Comparison of ENCODE assay signal across 15 cellular contexts in genomic region chr16:896261-897199, GRCh38.
"Had no signal": no experiment of that assay in that cellular context is flagged by ENCODE, and none has a peak within 500 bp of the region (broad histone marks: within the 10 kb centered on the region; RNA-seq: fewer than 3 reads in every experiment).

No MANE protein-coding gene starts in this region.

- H3K27ac ChIP-seq: adrenal gland, skin epidermis had no signal

- H3K4me1 Mint-ChIP-seq: activated CD4-positive, alpha-beta T cell treated with anti-CD3 and anti-CD28 coated beads, Interleukin-2, amount 10 ng/mL, durations not matched to agents 24 days and 14 days; activated T-helper 17 cell treated with anti-CD3 and anti-CD28 coated beads, Interleukin-2, amount 50 U/mL, for 72 hours; immature natural killer cell had no signal

- H3K27me3 Mint-ChIP-seq: activated CD4-positive, alpha-beta T cell treated with anti-CD3 and anti-CD28 coated beads, Interleukin-2, amount 10 ng/mL, durations not matched to agents 24 days and 14 days; activated T-helper 17 cell treated with anti-CD3 and anti-CD28 coated beads, Interleukin-2, amount 50 U/mL, for 72 hours; dendritic cell treated with granulocyte-macrophage colony-stimulating factor and Interleukin-4, amounts not matched to agents 40 ng/mL and 50 ng/mL, for 4 days; naive thymus-derived CD8-positive, alpha-beta T cell; type B pancreatic cell had no signal

- DNase-seq: activated CD4-positive, alpha-beta T cell treated with anti-CD3 and anti-CD28 coated beads, Interleukin-2, amount 10 ng/mL, durations not matched to agents 24 days and 14 days; activated CD8-positive, alpha-beta memory T cell treated with anti-CD3 and anti-CD28 coated beads for 24 hours; activated naive CD4-positive, alpha-beta T cell treated with anti-CD3 and anti-CD28 coated beads, Interleukin-2, amount 50 U/mL, for 16 hours; activated T-cell treated with anti-CD3 and anti-CD28 coated beads for 4 hours; adrenal gland; immature natural killer cell; left colon; naive thymus-derived CD8-positive, alpha-beta T cell; stimulated activated CD4-positive, alpha-beta T cell treated with anti-CD3 and anti-CD28 coated beads, Interleukin-4, amount 100 ng/mL, for 4 hours had no signal

- H3K9me3 Mint-ChIP-seq: activated CD4-positive, alpha-beta T cell treated with anti-CD3 and anti-CD28 coated beads, Interleukin-2, amount 10 ng/mL, durations not matched to agents 24 days and 14 days; activated T-helper 17 cell treated with anti-CD3 and anti-CD28 coated beads, Interleukin-2, amount 50 U/mL, for 72 hours; dendritic cell treated with granulocyte-macrophage colony-stimulating factor and Interleukin-4, amounts not matched to agents 40 ng/mL and 50 ng/mL, for 4 days; immature natural killer cell; naive thymus-derived CD8-positive, alpha-beta T cell; T-helper 1 cell treated with Interleukin-12 subunit alpha and Interleukin-12 subunit beta and Interleukin-4 antibody, amounts not matched to agents 30 μg/mL and 1 μg/mL, for 36 hours; type B pancreatic cell had no signal

- H3K27ac Mint-ChIP-seq: activated CD4-positive, alpha-beta T cell treated with anti-CD3 and anti-CD28 coated beads, Interleukin-2, amount 10 ng/mL, durations not matched to agents 24 days and 14 days; activated T-helper 17 cell treated with anti-CD3 and anti-CD28 coated beads, Interleukin-2, amount 50 U/mL, for 72 hours; dendritic cell treated with granulocyte-macrophage colony-stimulating factor and Interleukin-4, amounts not matched to agents 40 ng/mL and 50 ng/mL, for 4 days; immature natural killer cell; T-helper 1 cell treated with Interleukin-12 subunit alpha and Interleukin-12 subunit beta and Interleukin-4 antibody, amounts not matched to agents 30 μg/mL and 1 μg/mL, for 36 hours; type B pancreatic cell had no signal

- H3K4me3 Mint-ChIP-seq: activated CD4-positive, alpha-beta T cell treated with anti-CD3 and anti-CD28 coated beads, Interleukin-2, amount 10 ng/mL, durations not matched to agents 24 days and 14 days; activated T-helper 17 cell treated with anti-CD3 and anti-CD28 coated beads, Interleukin-2, amount 50 U/mL, for 72 hours; dendritic cell treated with granulocyte-macrophage colony-stimulating factor and Interleukin-4, amounts not matched to agents 40 ng/mL and 50 ng/mL, for 4 days; immature natural killer cell; naive thymus-derived CD8-positive, alpha-beta T cell; T-helper 1 cell treated with Interleukin-12 subunit alpha and Interleukin-12 subunit beta and Interleukin-4 antibody, amounts not matched to agents 30 μg/mL and 1 μg/mL, for 36 hours; type B pancreatic cell had no signal

- ATAC-seq: activated T-helper 17 cell treated with anti-CD3 and anti-CD28 coated beads, Interleukin-2, amount 50 U/mL, for 72 hours; left colon; mucosa of descending colon; naive thymus-derived CD8-positive, alpha-beta T cell had no signal

- H3K36me3 Mint-ChIP-seq: type B pancreatic cell had no signal

- H3K4me3 ChIP-seq: adrenal gland, mucosa of descending colon, skin epidermis had no signal
